ENCODE assay signal across 1 cellular context in the genomic region with DNA sequence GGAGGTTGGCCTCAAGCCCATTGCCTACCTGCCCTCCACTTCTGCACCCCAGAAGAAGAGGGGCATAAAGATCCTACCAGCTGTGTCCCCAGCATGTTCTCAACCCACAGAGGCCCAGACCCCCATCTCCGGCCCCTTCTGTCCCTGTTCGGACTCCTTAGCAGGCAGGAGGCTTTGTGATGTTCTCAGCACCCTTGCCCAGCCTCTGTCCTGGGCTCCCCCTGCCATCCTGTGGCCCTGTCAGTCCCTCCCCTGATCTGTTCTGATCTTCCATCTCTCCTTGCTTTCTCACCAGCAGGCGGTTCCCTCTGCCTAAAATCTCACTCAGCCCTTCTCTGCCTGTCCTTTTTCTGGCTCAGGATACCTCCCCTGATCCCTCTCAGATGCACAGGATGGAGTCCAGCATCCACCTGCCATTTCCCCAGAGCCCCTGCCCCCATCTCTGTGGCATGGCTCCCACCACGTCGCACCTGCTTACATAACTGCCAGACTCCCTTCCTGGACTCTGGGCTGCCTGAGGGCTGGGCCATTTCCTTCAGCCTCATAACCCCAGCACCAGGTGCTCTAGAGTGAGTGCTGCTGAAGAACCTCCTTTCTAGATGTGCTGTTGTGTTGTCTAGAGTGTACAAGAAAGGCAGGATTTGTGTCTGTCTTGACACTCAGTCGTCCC.
TF ChIP-seq lines count a peak whose summit lies in the region.

No MANE protein-coding gene starts in this region.

TF ChIP-seq in WTC11, 78 proteins besides CTCF, POLR2A, EP300 and RAD21 (continued from another document):
- TF ChIP-seq, protein P1, sequence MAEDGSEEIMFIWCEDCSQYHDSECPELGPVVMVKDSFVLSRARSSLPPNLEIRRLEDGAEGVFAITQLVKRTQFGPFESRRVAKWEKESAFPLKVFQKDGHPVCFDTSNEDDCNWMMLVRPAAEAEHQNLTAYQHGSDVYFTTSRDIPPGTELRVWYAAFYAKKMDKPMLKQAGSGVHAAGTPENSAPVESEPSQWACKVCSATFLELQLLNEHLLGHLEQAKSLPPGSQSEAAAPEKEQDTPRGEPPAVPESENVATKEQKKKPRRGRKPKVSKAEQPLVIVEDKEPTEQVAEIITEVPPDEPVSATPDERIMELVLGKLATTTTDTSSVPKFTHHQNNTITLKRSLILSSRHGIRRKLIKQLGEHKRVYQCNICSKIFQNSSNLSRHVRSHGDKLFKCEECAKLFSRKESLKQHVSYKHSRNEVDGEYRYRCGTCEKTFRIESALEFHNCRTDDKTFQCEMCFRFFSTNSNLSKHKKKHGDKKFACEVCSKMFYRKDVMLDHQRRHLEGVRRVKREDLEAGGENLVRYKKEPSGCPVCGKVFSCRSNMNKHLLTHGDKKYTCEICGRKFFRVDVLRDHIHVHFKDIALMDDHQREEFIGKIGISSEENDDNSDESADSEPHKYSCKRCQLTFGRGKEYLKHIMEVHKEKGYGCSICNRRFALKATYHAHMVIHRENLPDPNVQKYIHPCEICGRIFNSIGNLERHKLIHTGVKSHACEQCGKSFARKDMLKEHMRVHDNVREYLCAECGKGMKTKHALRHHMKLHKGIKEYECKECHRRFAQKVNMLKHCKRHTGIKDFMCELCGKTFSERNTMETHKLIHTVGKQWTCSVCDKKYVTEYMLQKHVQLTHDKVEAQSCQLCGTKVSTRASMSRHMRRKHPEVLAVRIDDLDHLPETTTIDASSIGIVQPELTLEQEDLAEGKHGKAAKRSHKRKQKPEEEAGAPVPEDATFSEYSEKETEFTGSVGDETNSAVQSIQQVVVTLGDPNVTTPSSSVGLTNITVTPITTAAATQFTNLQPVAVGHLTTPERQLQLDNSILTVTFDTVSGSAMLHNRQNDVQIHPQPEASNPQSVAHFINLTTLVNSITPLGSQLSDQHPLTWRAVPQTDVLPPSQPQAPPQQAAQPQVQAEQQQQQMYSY (CRISPR knock-in tag; IDR thresholded peaks at IDR 0.05): no peak
- TF ChIP-seq GTF2I (CRISPR knock-in tag; conservative IDR thresholded peaks at IDR 0.05) (no peak), KAT7 (CRISPR knock-in tag; IDR thresholded peaks at IDR 0.05; ENCODE audit: borderline replicate concordance) (no peak), ZNF219 (CRISPR knock-in tag; IDR thresholded peaks at IDR 0.05; ENCODE audit: borderline replicate concordance) (no peak)
- TF ChIP-seq, protein P2, sequence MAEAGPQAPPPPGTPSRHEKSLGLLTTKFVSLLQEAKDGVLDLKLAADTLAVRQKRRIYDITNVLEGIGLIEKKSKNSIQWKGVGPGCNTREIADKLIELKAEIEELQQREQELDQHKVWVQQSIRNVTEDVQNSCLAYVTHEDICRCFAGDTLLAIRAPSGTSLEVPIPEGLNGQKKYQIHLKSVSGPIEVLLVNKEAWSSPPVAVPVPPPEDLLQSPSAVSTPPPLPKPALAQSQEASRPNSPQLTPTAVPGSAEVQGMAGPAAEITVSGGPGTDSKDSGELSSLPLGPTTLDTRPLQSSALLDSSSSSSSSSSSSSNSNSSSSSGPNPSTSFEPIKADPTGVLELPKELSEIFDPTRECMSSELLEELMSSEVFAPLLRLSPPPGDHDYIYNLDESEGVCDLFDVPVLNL (CRISPR knock-in tag; IDR thresholded peaks at IDR 0.05; ENCODE audit: borderline replicate concordance, low read depth): no peak
